ENCODE assay signal across 7 cellular contexts in genomic region chr1:92961131-92961895, GRCh38. TPM values are rescaled to one million over a fixed set of nuclear protein-coding genes. Genes with fewer than 3 reads are reported as not detected.
DNase-seq lines count a peak whose midpoint lies in the region; ATAC-seq and TF ChIP-seq lines count a peak whose summit lies in the region.

TSS of gene DIPK1A (minus strand) at chr1:92961462. CDS start at chr1:92961429, 33 bp downstream.

- H3K4me2 ChIP-seq in mammary epithelial cell (ENCODE audit: insufficient read depth, low read depth, low read length) = peak within 1 kb of the TSS; percentile 99

- intact Hi-C loops in mammary epithelial cell (cut with micrococcal nuclease) = loop anchor here (2.0 kb wide), 1 partner anchor 101 kb away; no protein-coding TSS in a partner anchor

- CTCF ChIA-PET in mammary epithelial cell (lab: Charles Lee; ENCODE audit: low non-redundant PET) = interaction anchor here (0.6 to 1.0 kb wide), 5 partner anchors 29 to 1687 kb away, joined by 3 to 16 read pairs (median 4); no protein-coding TSS in a partner anchor

- peak within 1 kb of the TSS; percentile 79 for H3K9ac ChIP-seq in mammary epithelial cell (ENCODE audit: insufficient read depth, low read length)

- no peaks in the 10 kb centered on the region for H4K20me1 ChIP-seq in mammary epithelial cell (ENCODE audit: insufficient read depth, low read length)

- dilution Hi-C loops in mammary epithelial cell (cut with HindIII; ENCODE audit: low sequenced_read_pairs) = loop anchor here (5.0 kb wide), 1 partner anchor 74 kb away; no protein-coding TSS in a partner anchor

- H3K36me3 ChIP-seq in WERI-Rb-1 = peaks cover 3% of the 10 kb centered on the region; the same call in 1 of the 2 replicates
- no peaks in the 10 kb centered on the region for H3K36me3 ChIP-seq in mammary epithelial cell (ENCODE audit: insufficient read depth, low read length)

- H3K27me3 ChIP-seq in WERI-Rb-1 (ENCODE audit: insufficient read depth, low read depth, severe bottlenecking) (no peaks in the 10 kb centered on the region), mammary epithelial cell (ENCODE audit: insufficient read depth, low read length) (no peaks in the 10 kb centered on the region)

- peaks cover 15% of the 10 kb centered on the region for H3K4me1 ChIP-seq in mammary epithelial cell (ENCODE audit: insufficient read depth, low read length)

- TF ChIP-seq CTCF in WERI-Rb-1 (IDR thresholded peaks at IDR 0.05; ENCODE audit: low read depth, low read length) = peak; percentile 47
- TF ChIP-seq CTCF in mammary epithelial cell (conservative IDR thresholded peaks at IDR 0.05 in 1 of 2, IDR thresholded peaks at IDR 0.05 in 1 of 2; ENCODE audit: extremely low read depth in 1 of 2, insufficient read depth in 1 of 2, low read depth in 1 of 2, low read length in 2 of 2) = no peak

- ATAC-seq in GM18498 (IDR thresholded peaks at IDR 0.05; ENCODE audit: unreplicated experiment) (peak; percentile 53), HG02852 (IDR thresholded peaks at IDR 0.05; ENCODE audit: unreplicated experiment) (peak; percentile 38)

- peak within 1 kb of the TSS; percentile 93 for H2AFZ ChIP-seq in mammary epithelial cell (ENCODE audit: low read depth, low read length)

- H3K4me3 ChIP-seq in WERI-Rb-1 (ENCODE audit: low read depth, low read length) (peak within 1 kb of the TSS; percentile 53), mammary epithelial cell (replicated peaks in 1 of 3; ENCODE audit: insufficient read depth in 1 of 3, low read depth in 2 of 3, low read length in 3 of 3) (peak within 1 kb of the TSS; percentile 62 to 70 (median 68))

- H3K9me3 ChIP-seq in WERI-Rb-1 (ENCODE audit: severe bottlenecking) (no peaks in the 10 kb centered on the region), mammary epithelial cell (replicated peaks; ENCODE audit: insufficient read depth, low read length) (no peaks in the 10 kb centered on the region)

- peaks cover 23% of the 10 kb centered on the region for H3K79me2 ChIP-seq in mammary epithelial cell (ENCODE audit: insufficient read depth, low read length)

- H3K27ac ChIP-seq in WERI-Rb-1 = peak within 1 kb of the TSS; percentile 90
- peak within 1 kb of the TSS; percentile 80 for H3K27ac ChIP-seq in mammary epithelial cell (ENCODE audit: insufficient read depth, low read depth, low read length)

- DNase-seq in NCI-H2081 treated with DMSO at 0.1 percent for 48 hours (lab: John Stamatoyannopoulos, UW) = peak; percentile 12
- peak; percentile 82 for DNase-seq in WERI-Rb-1
- peak; percentile 68 for DNase-seq in mammary epithelial cell
- peak; percentile 93 for DNase-seq in islet precursor cell
- peak in 2 of 3 donors; percentile 40 to 63 for DNase-seq in stimulated activated CD4-positive, alpha-beta T cell treated with anti-CD3 and anti-CD28 coated beads, Interleukin-12 subunit alpha, Interleukin-12 subunit beta, amount 100 ng/mL, for 48 hours (ENCODE audit: low read depth in 2 of 3, low spot score in 1 of 3)

- in situ Hi-C loops in mammary epithelial cell (cut with MboI; ENCODE audit: low sequenced_read_pairs in 2 of 2) = no loop called here

- no CpG with 5 or more reads among the region's 103 CpGs for WGBS in mammary epithelial cell (ENCODE audit: low coverage, missing lambda C conversion rate)

- no TSS peak for BruUV-seq in mammary epithelial cell (replicated peaks; lab: Mats Ljungman, UMichigan)

RNA-seq across cellular contexts. Expression of gene DIPK1A, which starts in this region (rescaled TPM):
- 10 to 100 TPM; 11.2 to 16.2 TPM for total RNA-seq in mammary epithelial cell
- polyA plus RNA-seq in mammary epithelial cell = 15.5 TPM
- polyA minus RNA-seq in mammary epithelial cell = 7.4 TPM

Comparison
In these comparisons a context has a peak if more than half of its experiments do, and no peak if none do; other contexts are left out.
1. Peak in every context shown above with its lines: DNase-seq, ATAC-seq, H3K4me3 ChIP-seq and H3K27ac ChIP-seq.
2. DNase-seq: peak in every context shown above with its lines; median percentile 93 in islet precursor cell; 82 in WERI-Rb-1; 68 in mammary epithelial cell; 52 in stimulated activated CD4-positive, alpha-beta T cell treated with anti-CD3 and anti-CD28 coated beads, Interleukin-12 subunit alpha, Interleukin-12 subunit beta, amount 100 ng/mL, for 48 hours; 12 in NCI-H2081 treated with DMSO at 0.1 percent for 48 hours.